Comparison of ENCODE assay signal across 23 cellular contexts in genomic region chr2:18156002-18156401, GRCh38.
"Had no signal": no experiment of that assay in that cellular context is flagged by ENCODE, and none has a peak within 500 bp of the region (broad histone marks: within the 10 kb centered on the region; RNA-seq: fewer than 3 reads in every experiment).

No MANE protein-coding gene starts in this region.

- FAIRE-seq: pancreas, small intestine had no signal

- H3K27ac Mint-ChIP-seq: naive thymus-derived CD8-positive, alpha-beta T cell; nephron; stimulated activated effector memory CD8-positive, alpha-beta T cell treated with anti-CD3 and anti-CD28 coated beads, Interleukin-12 subunit alpha, Interleukin-12 subunit beta, amount 100 ng/mL, for 72 hours; stimulated activated naive CD8-positive, alpha-beta T cell treated with anti-CD3 and anti-CD28 coated beads, Interleukin-15, Interleukin-2, amounts not matched to agents 100 ng/mL and 50 ng/mL, for 24 hours; type B pancreatic cell had no signal

- H3K27ac ChIP-seq: lower lobe of right lung, pancreas, prostate gland, spleen, tibial nerve, uterus had no signal

- H3K27me3 ChIP-seq: pancreas, spleen, tibial nerve, uterus had no signal

- H3K36me3 Mint-ChIP-seq: naive thymus-derived CD8-positive, alpha-beta T cell; stimulated activated effector memory CD8-positive, alpha-beta T cell treated with anti-CD3 and anti-CD28 coated beads, Interleukin-12 subunit alpha, Interleukin-12 subunit beta, amount 100 ng/mL, for 72 hours; type B pancreatic cell had no signal

- H3K4me1 ChIP-seq: lower lobe of right lung, pancreas, prostate gland, spleen, tibial nerve, uterus had no signal

- H3K27me3 Mint-ChIP-seq: stimulated activated naive CD8-positive, alpha-beta T cell treated with anti-CD3 and anti-CD28 coated beads, Interleukin-15, Interleukin-2, amounts not matched to agents 100 ng/mL and 50 ng/mL, for 24 hours had no signal

- H3K4me3 ChIP-seq: lower lobe of right lung, pancreas, prostate gland, spleen, tibial nerve, uterus had no signal

- H3K9me3 Mint-ChIP-seq: naive thymus-derived CD8-positive, alpha-beta T cell; nephron; neural crest cell; stimulated activated effector memory CD8-positive, alpha-beta T cell treated with anti-CD3 and anti-CD28 coated beads, Interleukin-12 subunit alpha, Interleukin-12 subunit beta, amount 100 ng/mL, for 72 hours; stimulated activated naive CD8-positive, alpha-beta T cell treated with anti-CD3 and anti-CD28 coated beads, Interleukin-15, Interleukin-2, amounts not matched to agents 100 ng/mL and 50 ng/mL, for 24 hours; type B pancreatic cell had no signal

- H3K36me3 ChIP-seq: lower lobe of right lung, pancreas, prostate gland, spleen, tibial nerve, uterus had no signal

- DNase-seq: left cardiac atrium; lower lobe of right lung; mammary epithelial cell; mesenchymal stem cell; naive thymus-derived CD8-positive, alpha-beta T cell; nucleus accumbens; pancreas; posterior cingulate gyrus; retina; right cardiac atrium; small intestine; spleen; stimulated activated CD4-positive, alpha-beta T cell treated with anti-CD3 and anti-CD28 coated beads, Interleukin-4, amount 100 ng/mL, for 24 hours; stimulated activated naive CD4-positive, alpha-beta T cell; substantia nigra; uterus had no signal

- H3K4me1 Mint-ChIP-seq: naive thymus-derived CD8-positive, alpha-beta T cell; neural crest cell; stimulated activated effector memory CD8-positive, alpha-beta T cell treated with anti-CD3 and anti-CD28 coated beads, Interleukin-12 subunit alpha, Interleukin-12 subunit beta, amount 100 ng/mL, for 72 hours had no signal

- H3K4me3 Mint-ChIP-seq: naive thymus-derived CD8-positive, alpha-beta T cell; nephron; neural crest cell; stimulated activated effector memory CD8-positive, alpha-beta T cell treated with anti-CD3 and anti-CD28 coated beads, Interleukin-12 subunit alpha, Interleukin-12 subunit beta, amount 100 ng/mL, for 72 hours; stimulated activated naive CD8-positive, alpha-beta T cell treated with anti-CD3 and anti-CD28 coated beads, Interleukin-15, Interleukin-2, amounts not matched to agents 100 ng/mL and 50 ng/mL, for 24 hours; type B pancreatic cell had no signal

- H3K9me3 ChIP-seq: lower lobe of right lung, pancreas, prostate gland, spleen, tibial nerve, uterus had no signal
